ENCODE assay signal across 8 cellular contexts in the genomic region with DNA sequence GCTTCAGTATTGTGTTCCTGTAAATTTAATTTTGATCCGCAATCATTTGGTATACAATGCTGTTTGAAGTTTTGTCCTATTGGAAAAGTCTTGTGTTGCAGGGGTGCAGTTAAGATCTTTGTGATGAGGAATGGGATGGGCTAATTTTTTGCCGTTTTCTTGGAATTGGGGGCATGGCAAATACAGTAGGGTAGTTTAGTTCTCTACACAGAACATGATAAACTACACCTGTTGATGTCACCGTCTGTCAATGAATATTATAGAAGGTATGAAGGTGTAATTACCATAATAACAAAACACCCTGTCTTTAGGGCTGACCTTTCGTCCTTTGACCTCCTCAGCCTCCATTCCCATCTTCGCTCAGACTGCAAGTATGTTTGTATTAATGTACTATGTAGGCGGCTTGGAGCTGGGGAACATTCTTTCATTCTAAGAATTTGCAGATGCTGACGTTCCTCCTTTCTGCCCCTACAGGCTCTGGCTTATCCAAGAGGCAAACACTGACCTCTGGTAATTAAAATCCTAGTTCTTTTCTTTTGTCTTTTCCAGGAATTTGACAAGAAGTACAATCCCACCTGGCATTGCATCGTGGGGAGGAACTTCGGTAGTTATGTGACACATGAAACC. TPM values are rescaled to one million over a fixed set of nuclear protein-coding genes. Genes with fewer than 3 reads are reported as not detected.
DNase-seq lines count a peak whose midpoint lies in the region; ATAC-seq and TF ChIP-seq lines count a peak whose summit lies in the region.

No MANE protein-coding gene starts in this region.

- no peak for TF ChIP-seq RAD21 in neural cell (conservative IDR thresholded peaks at IDR 0.05)

- TF ChIP-seq CTCF in neural cell (IDR thresholded peaks at IDR 0.05; ENCODE audit: poor library complexity, severe bottlenecking): no peak

- H3F3A ChIP-seq in neural cell (ENCODE audit: insufficient read depth, low read length, poor library complexity, severe bottlenecking): no peaks in the 10 kb centered on the region

- H4K20me1 ChIP-seq in BLaER1 (peaks cover 52% of the 10 kb centered on the region), neural cell (ENCODE audit: insufficient read depth) (peaks cover 4% of the 10 kb centered on the region)

- H3K36me3 ChIP-seq in BLaER1 (peaks cover 51% of the 10 kb centered on the region), MG63 (peaks cover 44% of the 10 kb centered on the region), neural cell (ENCODE audit: insufficient read depth, low read length) (no peaks in the 10 kb centered on the region)
- H3K36me3 ChIP-seq in effector memory CD4-positive, alpha-beta T cell (ENCODE audit: control insufficient read depth, insufficient read depth, low read length): no peaks in the 10 kb centered on the region

- ATAC-seq in HG03520 (IDR thresholded peaks at IDR 0.05; ENCODE audit: unreplicated experiment): no peak
- ATAC-seq in GM21825 (IDR thresholded peaks at IDR 0.05; ENCODE audit: unreplicated experiment): no peak

- H3K27me3 ChIP-seq in BLaER1 (no peaks in the 10 kb centered on the region), MG63 (no peaks in the 10 kb centered on the region), neural cell (ENCODE audit: insufficient read depth, low read depth, low read length) (no peaks in the 10 kb centered on the region)
- H3K27me3 ChIP-seq in effector memory CD4-positive, alpha-beta T cell (replicated peaks; ENCODE audit: control insufficient read depth, insufficient read depth, low read length, poor library complexity, severe bottlenecking): no peaks in the 10 kb centered on the region

- peaks cover 31% of the 10 kb centered on the region for H3K4me1 ChIP-seq in BLaER1
- peaks cover 16% of the 10 kb centered on the region for H3K4me1 ChIP-seq in effector memory CD4-positive, alpha-beta T cell (ENCODE audit: control insufficient read depth, insufficient read depth, low read length, poor library complexity, severe bottlenecking)

- no peaks in the 10 kb centered on the region for H3K9me2 ChIP-seq in neural cell (ENCODE audit: insufficient read depth, low read length)

- peak overlapping the region; percentile 91 for H3K9ac ChIP-seq in BLaER1
- H3K9ac ChIP-seq in neural cell (ENCODE audit: low read length): peak overlapping the region; percentile 66

- no peaks in the 10 kb centered on the region for H3K9me3 ChIP-seq in BLaER1
- H3K9me3 ChIP-seq in MG63: no peaks in the 10 kb centered on the region
- H3K9me3 ChIP-seq in effector memory CD4-positive, alpha-beta T cell (ENCODE audit: control insufficient read depth, low read length): no peaks in the 10 kb centered on the region
- H3K9me3 ChIP-seq in neural cell (ENCODE audit: low read length): no peaks in the 10 kb centered on the region

- H3K79me2 ChIP-seq in neural cell (replicated peaks; ENCODE audit: insufficient read depth, low read length): peaks cover 23% of the 10 kb centered on the region

- H3K4me3 ChIP-seq in BLaER1 (peak overlapping the region; percentile 92), MG63 (peak overlapping the region; percentile 85), neural cell (ENCODE audit: low read length) (peak overlapping the region; percentile 79)
- H3K4me3 ChIP-seq in effector memory CD4-positive, alpha-beta T cell (ENCODE audit: insufficient read depth, low read depth, low read length, poor library complexity, severe bottlenecking): peak overlapping the region; percentile 91

- H2AFZ ChIP-seq in neural cell (ENCODE audit: low read depth, low read length): no peak overlapping the region

- H3K4me2 ChIP-seq in BLaER1 (peak overlapping the region; percentile 81), neural cell (ENCODE audit: low read length) (peak overlapping the region; percentile 72)

- DNase-seq in MG63: no peak
- no peak for DNase-seq in effector memory CD4-positive, alpha-beta T cell
- no peak for DNase-seq in NCI-H1436 (lab: John Stamatoyannopoulos, UW)
- DNase-seq in NK-92 (lab: John Stamatoyannopoulos, UW; ENCODE audit: unreplicated experiment): no peak

- TF ChIP-seq EP300 in neural cell (conservative IDR thresholded peaks at IDR 0.05; ENCODE audit: poor library complexity, severe bottlenecking): no peak

- H3K27ac ChIP-seq in BLaER1 (peak overlapping the region; percentile 53; the same call in 1 of the 2 replicates), neural cell (ENCODE audit: low read length) (no peak overlapping the region)
- peak overlapping the region; percentile 81 for H3K27ac ChIP-seq in effector memory CD4-positive, alpha-beta T cell (ENCODE audit: insufficient read depth, low read length, poor library complexity, severe bottlenecking)

TF ChIP-seq in neural cell, 6 proteins besides CTCF, POLR2A, EP300 and RAD21:
- TF ChIP-seq EZH2 (IDR thresholded peaks at IDR 0.05; ENCODE audit: borderline replicate concordance, insufficient read depth, low read length, poor library complexity, severe bottlenecking) (no peak), SMC3 (conservative IDR thresholded peaks at IDR 0.05; ENCODE audit: poor library complexity) (no peak), POLR2AphosphoS5 (IDR thresholded peaks at IDR 0.05) (no peak), REST (IDR thresholded peaks at IDR 0.05; ENCODE audit: borderline replicate concordance) (no peak), TAF1 (IDR thresholded peaks at IDR 0.05; ENCODE audit: low read depth) (no peak), MXI1 (conservative IDR thresholded peaks at IDR 0.05; ENCODE audit: poor library complexity, severe bottlenecking) (no peak)

RNA-seq across cellular contexts. Expression of gene DYNLL1, which starts 1.7 kb away (rescaled TPM):
- 472 and 685 TPM in 2 replicates for total RNA-seq in MG63 (2014; rRNA removed; shearing (Covaris generic); ENCODE audit: low replicate concordance)
- 404 and 466 TPM in 2 replicates for polyA plus RNA-seq in neural cell
- polyA minus RNA-seq in neural cell: 126 and 149 TPM in 2 replicates

RNA-seq across cellular contexts. Expression of gene SRSF9, which starts 28.1 kb away (rescaled TPM):
- 332 and 366 TPM in 2 replicates for total RNA-seq in MG63 (2014; rRNA removed; shearing (Covaris generic); ENCODE audit: low replicate concordance)
- 263 and 289 TPM in 2 replicates for polyA plus RNA-seq in neural cell
- 112 and 127 TPM in 2 replicates for polyA minus RNA-seq in neural cell

RNA-seq across cellular contexts. Expression of gene COQ5, which starts 31.3 kb away (rescaled TPM):
- total RNA-seq in MG63 (2014; rRNA removed; shearing (Covaris generic); ENCODE audit: low replicate concordance): 17.1 and 27.0 TPM in 2 replicates
- 91.6 and 98.6 TPM in 2 replicates for polyA plus RNA-seq in neural cell
- polyA minus RNA-seq in neural cell: 43.6 and 50.1 TPM in 2 replicates

RNA-seq across cellular contexts. Expression of gene RNF10, which starts 36.5 kb away (rescaled TPM):
- 64.1 and 102 TPM in 2 replicates for total RNA-seq in MG63 (2014; rRNA removed; shearing (Covaris generic); ENCODE audit: low replicate concordance)
- 139 and 145 TPM in 2 replicates for polyA plus RNA-seq in neural cell
- polyA minus RNA-seq in neural cell: 119 and 140 TPM in 2 replicates

RNA-seq across cellular contexts. Expression of gene GATC, which starts 51.4 kb away (rescaled TPM):
- 14.8 and 15.5 TPM in 2 replicates for total RNA-seq in MG63 (2014; rRNA removed; shearing (Covaris generic); ENCODE audit: low replicate concordance)
- 43.6 and 45.3 TPM in 2 replicates for polyA plus RNA-seq in neural cell
- polyA minus RNA-seq in neural cell: 41.4 and 47.8 TPM in 2 replicates
